In the genomic region with DNA sequence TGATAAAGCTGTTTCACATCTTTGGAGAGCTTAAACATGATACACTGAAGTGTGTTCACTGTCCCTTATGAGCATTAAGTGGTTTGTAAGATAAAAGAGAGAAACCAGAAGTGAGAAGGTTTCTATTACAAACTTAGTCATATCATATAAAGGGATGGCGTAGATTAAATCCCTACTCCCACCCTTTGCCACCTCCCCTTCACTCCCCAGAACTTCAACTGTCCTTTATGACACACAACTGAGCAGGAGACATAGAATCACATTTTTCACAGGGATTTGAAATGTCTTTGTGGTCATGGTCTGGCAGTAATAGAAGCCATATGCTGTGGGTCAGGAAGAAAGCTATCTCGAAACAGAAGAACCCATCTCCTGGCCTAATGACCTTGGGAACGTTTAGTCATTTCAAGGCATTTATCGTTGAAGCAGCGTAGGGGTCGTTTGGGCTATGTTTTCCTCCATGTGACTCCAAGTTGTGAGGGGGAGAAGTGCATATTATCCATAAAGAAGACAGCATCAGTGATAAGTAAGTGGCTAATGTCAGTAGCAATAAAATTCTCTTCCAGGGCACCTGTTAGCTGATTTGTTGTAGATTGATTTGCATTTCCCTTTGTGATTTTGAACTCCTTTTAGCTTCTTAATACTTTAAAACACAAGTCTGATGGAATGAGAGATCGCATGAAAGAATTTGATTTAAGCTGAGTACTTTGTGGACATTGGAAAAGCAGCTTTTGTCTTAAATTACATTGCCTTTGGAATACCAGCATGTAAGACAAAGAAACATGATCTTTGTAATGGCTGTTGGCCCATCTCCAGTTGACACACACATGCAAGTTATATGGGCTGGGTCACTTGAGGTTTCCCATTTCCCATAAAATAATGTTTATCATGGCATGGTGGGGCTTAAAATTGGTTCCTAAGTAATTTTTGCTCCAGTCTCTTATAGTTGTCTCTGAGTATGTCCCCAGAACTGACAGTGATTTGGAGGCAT, we compare ENCODE assay signal across 11 cellular contexts.
DNase-seq lines count a peak whose midpoint lies in the region; ATAC-seq and TF ChIP-seq lines count a peak whose summit lies in the region.
"Had no signal": no experiment of that assay in that cellular context is flagged by ENCODE, and none has a peak within 500 bp of the region (broad histone marks: within the 10 kb centered on the region; RNA-seq: fewer than 3 reads in every experiment).

No MANE protein-coding gene starts in this region.

- peaks cover 5% of the 10 kb centered on the region for H3K9me3 Mint-ChIP-seq in activated T-helper 1 cell treated with anti-CD3 and anti-CD28 coated beads, Interleukin-12 subunit alpha, Interleukin-12 subunit beta, Interleukin-2, Interleukin-4 antibody, amounts not matched to agents 30 ng/mL and 10 ng/mL and 1 ng/mL, durations not matched to agents 14 hours and 24 hours and 36 hours
- peaks cover 0 to 10% (median 0%) of the 10 kb centered on the region in 9 donors for H3K9me3 Mint-ChIP-seq in naive thymus-derived CD8-positive, alpha-beta T cell
- H3K9me3 Mint-ChIP-seq: activated B cell treated with CpG ODN at 0.5 μM for 24 hours had no signal

- DNase-seq in AG08395 (ENCODE audit: low spot score) (peak; percentile 9), omental fat pad (ENCODE audit: low spot score) (no peak), NCI-H128 (lab: John Stamatoyannopoulos, UW; ENCODE audit: unreplicated experiment) (no peak)
- DNase-seq in activated T-helper 1 cell treated with anti-CD3 and anti-CD28 coated beads, Interleukin-12 subunit alpha, Interleukin-12 subunit beta, Interleukin-2, Interleukin-4 antibody, amounts not matched to agents 30 ng/mL and 10 ng/mL and 1 ng/mL, durations not matched to agents 14 hours and 24 hours and 36 hours (ENCODE audit: low spot score), result no peak
- DNase-seq in naive thymus-derived CD8-positive, alpha-beta T cell, result no peak
- DNase-seq: activated B cell treated with CpG ODN at 0.5 μM for 24 hours had no signal

- H3K27ac ChIP-seq in VCaP, result peak overlapping the region; percentile 59
- H3K27ac ChIP-seq: cardiac muscle cell had no signal

- no peaks in the 10 kb centered on the region for H3K36me3 Mint-ChIP-seq in activated T-helper 1 cell treated with anti-CD3 and anti-CD28 coated beads, Interleukin-12 subunit alpha, Interleukin-12 subunit beta, Interleukin-2, Interleukin-4 antibody, amounts not matched to agents 30 ng/mL and 10 ng/mL and 1 ng/mL, durations not matched to agents 14 hours and 24 hours and 36 hours (ENCODE audit: low read depth)
- H3K36me3 Mint-ChIP-seq in naive thymus-derived CD8-positive, alpha-beta T cell, result no peaks in the 10 kb centered on the region

- no peaks in the 10 kb centered on the region for H3K27me3 Mint-ChIP-seq in activated T-helper 1 cell treated with anti-CD3 and anti-CD28 coated beads, Interleukin-12 subunit alpha, Interleukin-12 subunit beta, Interleukin-2, Interleukin-4 antibody, amounts not matched to agents 30 ng/mL and 10 ng/mL and 1 ng/mL, durations not matched to agents 14 hours and 24 hours and 36 hours (ENCODE audit: insufficient read depth)
- no peaks in the 10 kb centered on the region for H3K27me3 Mint-ChIP-seq in naive thymus-derived CD8-positive, alpha-beta T cell

- TF ChIP-seq CTCF in VCaP (conservative IDR thresholded peaks at IDR 0.05) (no peak), omental fat pad (IDR thresholded peaks at IDR 0.05) (no peak)

- intact Hi-C loops in activated T-helper 1 cell treated with anti-CD3 and anti-CD28 coated beads, Interleukin-12 subunit alpha, Interleukin-12 subunit beta, Interleukin-2, Interleukin-4 antibody, amounts not matched to agents 30 ng/mL and 10 ng/mL and 1 ng/mL, durations not matched to agents 14 hours and 24 hours and 36 hours (cut with micrococcal nuclease), result no loop called here

- ATAC-seq in GM19467 (IDR thresholded peaks at IDR 0.05; ENCODE audit: unreplicated experiment), result peak; percentile 68
- ATAC-seq in HG03139 (IDR thresholded peaks at IDR 0.05; ENCODE audit: unreplicated experiment), result peak; percentile 64
- no peak for ATAC-seq in omental fat pad (ENCODE audit: low FRiP score)
- no peak for ATAC-seq in naive thymus-derived CD8-positive, alpha-beta T cell
- ATAC-seq: GM23338 had no signal

- POLR2A ChIA-PET in naive thymus-derived CD8-positive, alpha-beta T cell (lab: Charles Lee), result no interaction called here

- no peak overlapping the region for H3K4me3 Mint-ChIP-seq in activated T-helper 1 cell treated with anti-CD3 and anti-CD28 coated beads, Interleukin-12 subunit alpha, Interleukin-12 subunit beta, Interleukin-2, Interleukin-4 antibody, amounts not matched to agents 30 ng/mL and 10 ng/mL and 1 ng/mL, durations not matched to agents 14 hours and 24 hours and 36 hours
- no peak overlapping the region for H3K4me3 Mint-ChIP-seq in naive thymus-derived CD8-positive, alpha-beta T cell
- H3K4me3 Mint-ChIP-seq: activated B cell treated with CpG ODN at 0.5 μM for 24 hours, GM23338 had no signal

- H3K4me1 Mint-ChIP-seq in activated T-helper 1 cell treated with anti-CD3 and anti-CD28 coated beads, Interleukin-12 subunit alpha, Interleukin-12 subunit beta, Interleukin-2, Interleukin-4 antibody, amounts not matched to agents 30 ng/mL and 10 ng/mL and 1 ng/mL, durations not matched to agents 14 hours and 24 hours and 36 hours (ENCODE audit: low read depth), result no peaks in the 10 kb centered on the region
- no peaks in the 10 kb centered on the region for H3K4me1 Mint-ChIP-seq in naive thymus-derived CD8-positive, alpha-beta T cell
- H3K4me1 Mint-ChIP-seq: activated B cell treated with CpG ODN at 0.5 μM for 24 hours had no signal

- H3K27ac Mint-ChIP-seq in activated T-helper 1 cell treated with anti-CD3 and anti-CD28 coated beads, Interleukin-12 subunit alpha, Interleukin-12 subunit beta, Interleukin-2, Interleukin-4 antibody, amounts not matched to agents 30 ng/mL and 10 ng/mL and 1 ng/mL, durations not matched to agents 14 hours and 24 hours and 36 hours, result no peak overlapping the region
- no peak overlapping the region for H3K27ac Mint-ChIP-seq in naive thymus-derived CD8-positive, alpha-beta T cell
- H3K27ac Mint-ChIP-seq: activated B cell treated with CpG ODN at 0.5 μM for 24 hours, GM23338 had no signal

Comparison
In these comparisons a context has a peak if more than half of its experiments do, and no peak if none do; other contexts are left out.
1. ATAC-seq: peak in GM19467 (single experiment) and HG03139 (single experiment); none in omental fat pad (single experiment) and naive thymus-derived CD8-positive, alpha-beta T cell (0 of 2).